ENCODE assay signal across 11 cellular contexts in genomic region chr11:106585061-106585460, GRCh38.
DNase-seq lines count a peak whose midpoint lies in the region; ATAC-seq and TF ChIP-seq lines count a peak whose summit lies in the region.
"Had no signal": no experiment of that assay in that cellular context is flagged by ENCODE, and none has a peak within 500 bp of the region (broad histone marks: within the 10 kb centered on the region; RNA-seq: fewer than 3 reads in every experiment).

No MANE protein-coding gene starts in this region.

- H3K36me3 Mint-ChIP-seq in naive thymus-derived CD8-positive, alpha-beta T cell: no peaks in the 10 kb centered on the region

- H3K9me3 Mint-ChIP-seq in naive thymus-derived CD8-positive, alpha-beta T cell: peaks cover 0 to 10% (median 0%) of the 10 kb centered on the region in 9 donors

- peak; percentile 12 for DNase-seq in HPDE6-E6E7 (ENCODE audit: extremely low spot score)
- peak; percentile 55 for DNase-seq in iris pigment epithelial cell (ENCODE audit: low read depth)
- no peak for DNase-seq in OCI-M2 (lab: John Stamatoyannopoulos, UW; ENCODE audit: unreplicated experiment)
- no peak for DNase-seq in naive thymus-derived CD8-positive, alpha-beta T cell
- DNase-seq in putamen (ENCODE audit: low spot score): no peak
- no peak for DNase-seq in stimulated activated naive CD4-positive, alpha-beta T cell treated with Interleukin-2 at 50 U/mL for 16 hours (lab: John Stamatoyannopoulos, UW)
- DNase-seq: activated naive CD8-positive, alpha-beta T cell treated with anti-CD3 and anti-CD28 coated beads, Interleukin-2, amount 50 U/mL, for 24 hours; kidney glomerular epithelial cell; thyroid gland had no signal

- no peak overlapping the region for H3K27ac Mint-ChIP-seq in naive thymus-derived CD8-positive, alpha-beta T cell
- H3K27ac Mint-ChIP-seq: activated naive CD8-positive, alpha-beta T cell treated with anti-CD3 and anti-CD28 coated beads, Interleukin-2, amount 50 U/mL, for 24 hours had no signal

- H3K27ac ChIP-seq in C4-2B (no peak overlapping the region), VCaP (no peak overlapping the region)
- H3K27ac ChIP-seq: thyroid gland had no signal

- H3K4me3 Mint-ChIP-seq in naive thymus-derived CD8-positive, alpha-beta T cell: no peak overlapping the region
- H3K4me3 Mint-ChIP-seq: activated naive CD8-positive, alpha-beta T cell treated with anti-CD3 and anti-CD28 coated beads, Interleukin-2, amount 50 U/mL, for 24 hours had no signal

- POLR2A ChIA-PET in naive thymus-derived CD8-positive, alpha-beta T cell (lab: Charles Lee): no interaction called here

- no peaks in the 10 kb centered on the region for H3K4me1 Mint-ChIP-seq in naive thymus-derived CD8-positive, alpha-beta T cell
- H3K4me1 Mint-ChIP-seq: activated naive CD8-positive, alpha-beta T cell treated with anti-CD3 and anti-CD28 coated beads, Interleukin-2, amount 50 U/mL, for 24 hours had no signal

- ATAC-seq in naive thymus-derived CD8-positive, alpha-beta T cell: no peak
- ATAC-seq: activated naive CD8-positive, alpha-beta T cell treated with anti-CD3 and anti-CD28 coated beads, Interleukin-2, amount 50 U/mL, for 24 hours had no signal

- H3K27me3 Mint-ChIP-seq in naive thymus-derived CD8-positive, alpha-beta T cell: no peaks in the 10 kb centered on the region
- H3K27me3 Mint-ChIP-seq: activated naive CD8-positive, alpha-beta T cell treated with anti-CD3 and anti-CD28 coated beads, Interleukin-2, amount 50 U/mL, for 24 hours had no signal

- peak; percentile 65 for TF ChIP-seq CTCF in C4-2B (conservative IDR thresholded peaks at IDR 0.05)
- peak; percentile 58; the same call in 1 of the 2 replicates for TF ChIP-seq CTCF in VCaP (conservative IDR thresholded peaks at IDR 0.05)

Comparison
In these comparisons a context has a peak if more than half of its experiments do, and no peak if none do; other contexts are left out.
1. DNase-seq: peak in HPDE6-E6E7 (single experiment) and iris pigment epithelial cell (single experiment); none in OCI-M2 (single experiment), naive thymus-derived CD8-positive, alpha-beta T cell (0 of 10), putamen (single experiment) and stimulated activated naive CD4-positive, alpha-beta T cell treated with Interleukin-2 at 50 U/mL for 16 hours (single experiment).